ENCODE assay signal across 1 cellular context in genomic region chr9:36207546-36208012, GRCh38.
TF ChIP-seq lines count a peak whose summit lies in the region.

No MANE protein-coding gene starts in this region.

TF ChIP-seq in IMR-90, 13 proteins besides CTCF, POLR2A, EP300 and RAD21:
- TF ChIP-seq ELK1 (IDR thresholded peaks at IDR 0.05; ENCODE audit: borderline replicate concordance, low read depth, low read length) (no peak), FOS (IDR thresholded peaks at IDR 0.05; ENCODE audit: low read depth, low read length) (no peak), RCOR1 (IDR thresholded peaks at IDR 0.05; ENCODE audit: insufficient replicate concordance, low read length) (no peak), SMC3 (IDR thresholded peaks at IDR 0.05; ENCODE audit: low read depth, low read length) (no peak), MAFK (IDR thresholded peaks at IDR 0.05; ENCODE audit: low read depth, low read length) (peak; percentile 54; the same call in 1 of the 2 replicates), MXI1 (IDR thresholded peaks at IDR 0.05; ENCODE audit: borderline replicate concordance, low read depth, low read length) (no peak), NFE2L2 (IDR thresholded peaks at IDR 0.05; ENCODE audit: low read depth, low read length) (peak; percentile 92), BHLHE40 (IDR thresholded peaks at IDR 0.05; ENCODE audit: low read depth, low read length) (no peak)
